16 cellular contexts compared by ENCODE assay signal in the genomic region with DNA sequence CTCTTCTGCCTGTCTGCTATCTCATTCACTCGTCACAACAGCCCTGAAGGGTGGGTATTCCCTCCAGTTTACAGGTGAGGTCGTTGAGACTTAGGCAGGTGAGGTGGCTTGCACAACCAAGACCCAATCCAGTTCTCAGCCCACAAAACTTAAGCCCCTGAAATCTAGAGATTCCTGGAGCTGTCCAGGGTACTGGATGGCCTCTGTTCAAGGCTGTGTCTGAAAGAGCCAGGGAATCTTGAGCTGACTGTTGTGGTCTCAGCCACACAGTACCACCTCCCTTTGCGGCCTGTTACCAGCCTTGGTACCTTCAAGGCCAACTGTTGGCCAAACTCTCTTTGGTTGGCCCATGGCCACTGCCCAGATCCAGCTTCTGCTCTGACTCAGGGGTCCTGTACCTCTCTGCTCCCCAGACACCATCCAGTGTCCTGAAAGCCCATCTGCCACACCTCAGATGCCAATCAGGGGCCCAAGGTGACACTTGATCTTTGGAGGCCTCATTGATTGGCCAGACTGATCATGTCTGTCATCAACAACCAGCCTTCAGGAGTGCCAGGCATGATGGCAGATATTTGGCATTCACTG. TPM values are rescaled to one million over a fixed set of nuclear protein-coding genes. Genes with fewer than 3 reads are reported as not detected.
A peak's percentile ranks its signal among the peaks of the same experiment; 100 is the strongest.
DNase-seq lines count a peak whose midpoint lies in the region; ATAC-seq, FAIRE-seq and TF ChIP-seq lines count a peak whose summit lies in the region.
"Had no signal": no experiment of that assay in that cellular context is flagged by ENCODE, and none has a peak within 500 bp of the region (broad histone marks: within the 10 kb centered on the region; RNA-seq: fewer than 3 reads in every experiment).

No MANE protein-coding gene starts in this region.

- peaks cover 0 to 9% of the 10 kb centered on the region in 2 experiments; a peak in 3 of 5 replicates for H3K27me3 ChIP-seq in HepG2 (ENCODE audit: control insufficient read depth in 1 of 2, insufficient read depth in 2 of 2, low read length in 2 of 2)
- no peaks in the 10 kb centered on the region for H3K27me3 ChIP-seq in right lobe of liver
- H3K27me3 ChIP-seq: BE2C, pancreas had no signal

- BruUV-seq in HepG2 (replicated peaks; lab: Mats Ljungman, UMichigan) = no TSS peak

- TF ChIP-seq RAD21 in HepG2 (CRISPR knock-in tag; IDR thresholded peaks at IDR 0.05) = no peak

- DNase-seq in HepG2 (ENCODE audit: low spot score) (no peak), right lobe of liver (no peak), T1000 (lab: John Stamatoyannopoulos, UW) (peak; percentile 11), fibroblast of villous mesenchyme (ENCODE audit: low read depth) (peak; percentile 44), AML-193 (lab: John Stamatoyannopoulos, UW) (no peak), NCI-H69 (lab: John Stamatoyannopoulos, UW) (no peak)
- peak; percentile 35 for DNase-seq in stimulated activated CD8-positive, alpha-beta memory T cell treated with anti-CD3 and anti-CD28 coated beads, Interleukin-4, amount 100 ng/mL, for 48 hours
- DNase-seq: activated CD8-positive, alpha-beta memory T cell treated with anti-CD3 and anti-CD28 coated beads, Interleukin-2, amount 50 U/mL, for 4 hours; BE2C; body of pancreas; NCI-H187 treated with DMSO at 0.1 percent for 48 hours; pancreas; substantia nigra; T-helper 2 cell had no signal

- in situ Hi-C loops in HepG2 (cut with HindIII; ENCODE audit: extremely low pct_ligation_motif_present, low pct_unique_long_range_greater_than_20kb) = no loop called here

- no peaks in the 10 kb centered on the region for H4K20me1 ChIP-seq in HepG2 (ENCODE audit: insufficient read depth, low read length)

- POLR2A ChIA-PET in HepG2 (lab: Yijun Ruan, JAX) = no interaction called here

- CTCF ChIA-PET in HepG2 (lab: Yijun Ruan, JAX; ENCODE audit: low intra/inter-chr PET ratio, low total read pairs) = no interaction called here

- H3K4me2 ChIP-seq in HepG2 (ENCODE audit: low read depth, low read length) = no peak overlapping the region

- no peaks in the 10 kb centered on the region for H3K36me3 ChIP-seq in HepG2 (replicated peaks in 1 of 2; ENCODE audit: control insufficient read depth in 1 of 2, insufficient read depth in 2 of 2, low read length in 2 of 2)
- no peaks in the 10 kb centered on the region for H3K36me3 ChIP-seq in right lobe of liver
- H3K36me3 ChIP-seq: BE2C, esophagus muscularis mucosa, pancreas had no signal

- no peak overlapping the region for H2AFZ ChIP-seq in HepG2 (ENCODE audit: low read length)

- H3K27ac ChIP-seq in HepG2 (ENCODE audit: extremely low read length, insufficient read depth, low read length) (no peak overlapping the region), right lobe of liver (no peak overlapping the region)
- H3K27ac ChIP-seq: body of pancreas, esophagus muscularis mucosa, pancreas had no signal

- H3K4me1 ChIP-seq in HepG2 (ENCODE audit: insufficient read depth, low read length) (peaks cover 14% of the 10 kb centered on the region), right lobe of liver (no peaks in the 10 kb centered on the region)
- H3K4me1 ChIP-seq: BE2C had no signal

- H3K79me2 ChIP-seq in HepG2 (ENCODE audit: insufficient read depth, low read length) = no peaks in the 10 kb centered on the region

- no peak for TF ChIP-seq EP300 in HepG2 (IDR thresholded peaks at IDR 0.05; ENCODE audit: low read depth in 2 of 2, low read length in 2 of 2)
- TF ChIP-seq EP300 in HepG2 (CRISPR knock-in tag; IDR thresholded peaks at IDR 0.05; ENCODE audit: borderline replicate concordance) = no peak

- 0% methylated on average over 3 of the region's 3 CpGs for WGBS in HepG2 (ENCODE audit: low lambda C conversion rate)
- WGBS in right lobe of liver (ENCODE audit: insufficient coverage, low coverage, low lambda C conversion rate, missing lambda C conversion rate) = 47% methylated on average over 2 of the region's 3 CpGs

- H3K9ac ChIP-seq in HepG2 (ENCODE audit: insufficient read depth, low read depth, low read length) = no peak overlapping the region

- intact Hi-C loops in HepG2 (cut with micrococcal nuclease; ENCODE audit: unreplicated experiment) = loop anchor here (2.0 kb wide), 1 partner anchor 69 kb away; no protein-coding TSS in a partner anchor
- intact Hi-C loops in right lobe of liver (cut with DNase I) = no loop called here

- ATAC-seq in HepG2 (no peak), right lobe of liver (no peak), GM19452 (IDR thresholded peaks at IDR 0.05; ENCODE audit: unreplicated experiment) (no peak)
- ATAC-seq: body of pancreas, pancreas had no signal

- H3K9me3 ChIP-seq in HepG2 (ENCODE audit: low read length) = no peaks in the 10 kb centered on the region
- H3K9me3 ChIP-seq in right lobe of liver = no peaks in the 10 kb centered on the region
- H3K9me3 ChIP-seq: BE2C, body of pancreas, esophagus muscularis mucosa, pancreas had no signal

- TF ChIP-seq POLR2A in HepG2 (IDR thresholded peaks at IDR 0.05; ENCODE audit: insufficient read depth in 1 of 2, low read depth in 2 of 2, low read length in 2 of 2) (no peak), right lobe of liver (IDR thresholded peaks at IDR 0.05) (no peak)

- TF ChIP-seq CTCF in HepG2 (CRISPR knock-in tag; IDR thresholded peaks at IDR 0.05) = no peak
- no peak for TF ChIP-seq CTCF in right lobe of liver (IDR thresholded peaks at IDR 0.05)
- TF ChIP-seq CTCF in fibroblast of villous mesenchyme (IDR thresholded peaks at IDR 0.05; ENCODE audit: insufficient read depth, low read depth, low read length) = no peak

- no peak for FAIRE-seq in HepG2 (lab: Jason Lieb, UNC)
- FAIRE-seq: pancreas had no signal

- no peak overlapping the region for H3K4me3 ChIP-seq in HepG2 (replicated peaks in 1 of 3; ENCODE audit: insufficient read depth in 1 of 3, low read depth in 2 of 3, low read length in 3 of 3)
- no peak overlapping the region for H3K4me3 ChIP-seq in right lobe of liver
- no peak overlapping the region for H3K4me3 ChIP-seq in fibroblast of villous mesenchyme (ENCODE audit: low read depth, low read length)
- H3K4me3 ChIP-seq: body of pancreas, esophagus muscularis mucosa, pancreas had no signal

TF ChIP-seq in HepG2, 621 proteins besides CTCF, POLR2A, EP300 and RAD21 (continues in another document):
- no peak for TF ChIP-seq ZNF558 (CRISPR knock-in tag; IDR thresholded peaks at IDR 0.05; ENCODE audit: borderline replicate concordance)

RNA-seq across cellular contexts. Expression of a gene that starts 10.9 kb away (rescaled TPM):
- not detected in 2 replicates for total RNA-seq in HepG2 (2016; rRNA removed; fragmentation: Illumina TruSeq; extraction: Trizol)
- total RNA-seq in HepG2 (2016; cell fraction: cytosol; rRNA removed; fragmentation: Illumina TruSeq; extraction: Trizol; ENCODE audit: low read depth) = not detected in 2 replicates
- total RNA-seq in HepG2 (2016; cell fraction: insoluble cytoplasmic fraction; rRNA removed; fragmentation: Illumina TruSeq; extraction: Trizol) = not detected in 2 replicates
- total RNA-seq in HepG2 (2016; cell fraction: membrane; rRNA removed; fragmentation: Illumina TruSeq; extraction: Trizol) = not detected in 2 replicates
- total RNA-seq in HepG2 (2016; cell fraction: nucleus; rRNA removed; fragmentation: Illumina TruSeq; extraction: Trizol) = not detected in 2 replicates
- not detected in 2 replicates for polyA plus RNA-seq in HepG2 (2011; rRNA removed)
- polyA plus RNA-seq in HepG2 (2011; cell fraction: cytosol; rRNA removed) = not detected in 2 replicates
- polyA plus RNA-seq in HepG2 (2011; cell fraction: nucleus; rRNA removed) = not detected in 2 replicates
- 0.13 and 0.62 TPM in 2 replicates for polyA plus RNA-seq in HepG2 (2012)
- not detected in 2 replicates for polyA plus RNA-seq in HepG2 (2016; cell fraction: cytosol; fragmentation: Illumina TruSeq; extraction: Trizol; ENCODE audit: low read depth)
- polyA plus RNA-seq in HepG2 (2016; cell fraction: insoluble cytoplasmic fraction; fragmentation: Illumina TruSeq; extraction: Trizol; ENCODE audit: low read depth) = not detected in 2 replicates
- not detected in 2 replicates for polyA plus RNA-seq in HepG2 (2016; cell fraction: membrane; fragmentation: Illumina TruSeq; extraction: Trizol; ENCODE audit: low read depth)
- polyA plus RNA-seq in HepG2 (2016; cell fraction: nucleus; fragmentation: Illumina TruSeq; extraction: Trizol; ENCODE audit: insufficient read depth, low read depth) = not detected in 2 replicates
- polyA minus RNA-seq in HepG2 (2011; rRNA and poly(A)+ RNA removed; ENCODE audit: low replicate concordance) = not detected in 2 replicates
- not detected in 2 replicates for polyA minus RNA-seq in HepG2 (2011; cell fraction: cytosol; rRNA and poly(A)+ RNA removed)
- polyA minus RNA-seq in HepG2 (2011; cell fraction: nucleus; rRNA and poly(A)+ RNA removed) = not detected in 2 replicates
- 1 to 10 TPM in 3 of 6 experiments, under 1 TPM in 3; 0.33 to 3.6 (median 1.6) TPM for total RNA-seq in right lobe of liver
- total RNA-seq in fibroblast of villous mesenchyme = not detected in 2 replicates

RNA-seq across cellular contexts. Expression of a gene that starts 51.1 kb away (rescaled TPM):
- total RNA-seq in HepG2 (2016; rRNA removed; fragmentation: Illumina TruSeq; extraction: Trizol) (41.1 and 42.6 TPM in 2 replicates), right lobe of liver (100 to 1,000 TPM in 3 of 6 experiments, 10 to 100 TPM in 3; 67.8 to 269 (median 149) TPM), fibroblast of villous mesenchyme (12.1 and 13.9 TPM in 2 replicates)
- 13.1 and 13.7 TPM in 2 replicates for total RNA-seq in HepG2 (2016; cell fraction: cytosol; rRNA removed; fragmentation: Illumina TruSeq; extraction: Trizol; ENCODE audit: low read depth)
- total RNA-seq in HepG2 (2016; cell fraction: insoluble cytoplasmic fraction; rRNA removed; fragmentation: Illumina TruSeq; extraction: Trizol) = 39.0 and 39.8 TPM in 2 replicates
- total RNA-seq in HepG2 (2016; cell fraction: membrane; rRNA removed; fragmentation: Illumina TruSeq; extraction: Trizol) = 18.6 and 20.4 TPM in 2 replicates
- 48.2 and 48.3 TPM in 2 replicates for total RNA-seq in HepG2 (2016; cell fraction: nucleus; rRNA removed; fragmentation: Illumina TruSeq; extraction: Trizol)
- 98.5 and 105 TPM in 2 replicates for polyA plus RNA-seq in HepG2 (2011; rRNA removed)
- 49.0 and 60.3 TPM in 2 replicates for polyA plus RNA-seq in HepG2 (2011; cell fraction: cytosol; rRNA removed)
- polyA plus RNA-seq in HepG2 (2011; cell fraction: nucleus; rRNA removed) = 306 and 373 TPM in 2 replicates
- polyA plus RNA-seq in HepG2 (2012) = 29.8 and 60.1 TPM in 2 replicates
- polyA plus RNA-seq in HepG2 (2016; cell fraction: cytosol; fragmentation: Illumina TruSeq; extraction: Trizol; ENCODE audit: low read depth) = 12.5 and 13.1 TPM in 2 replicates
- 50.0 and 58.0 TPM in 2 replicates for polyA plus RNA-seq in HepG2 (2016; cell fraction: insoluble cytoplasmic fraction; fragmentation: Illumina TruSeq; extraction: Trizol; ENCODE audit: low read depth)
- polyA plus RNA-seq in HepG2 (2016; cell fraction: membrane; fragmentation: Illumina TruSeq; extraction: Trizol; ENCODE audit: low read depth) = 16.6 and 17.1 TPM in 2 replicates
- 86.5 and 86.8 TPM in 2 replicates for polyA plus RNA-seq in HepG2 (2016; cell fraction: nucleus; fragmentation: Illumina TruSeq; extraction: Trizol; ENCODE audit: insufficient read depth, low read depth)
- 95.4 TPM in 1 of 2 replicates, not detected in the other for polyA minus RNA-seq in HepG2 (2011; rRNA and poly(A)+ RNA removed; ENCODE audit: low replicate concordance)
- 23.3 and 26.9 TPM in 2 replicates for polyA minus RNA-seq in HepG2 (2011; cell fraction: cytosol; rRNA and poly(A)+ RNA removed)
- 86.3 and 110 TPM in 2 replicates for polyA minus RNA-seq in HepG2 (2011; cell fraction: nucleus; rRNA and poly(A)+ RNA removed)

Comparison
In these comparisons a context has a peak if more than half of its experiments do, and no peak if none do; other contexts are left out.
1. DNase-seq: peak in T1000 (single experiment), fibroblast of villous mesenchyme (single experiment) and stimulated activated CD8-positive, alpha-beta memory T cell treated with anti-CD3 and anti-CD28 coated beads, Interleukin-4, amount 100 ng/mL, for 48 hours (single experiment); none in HepG2 (single experiment), right lobe of liver (0 of 3), AML-193 (0 of 2) and NCI-H69 (single experiment).